Comparison of ENCODE assay signal across 21 cellular contexts in the genomic region with DNA sequence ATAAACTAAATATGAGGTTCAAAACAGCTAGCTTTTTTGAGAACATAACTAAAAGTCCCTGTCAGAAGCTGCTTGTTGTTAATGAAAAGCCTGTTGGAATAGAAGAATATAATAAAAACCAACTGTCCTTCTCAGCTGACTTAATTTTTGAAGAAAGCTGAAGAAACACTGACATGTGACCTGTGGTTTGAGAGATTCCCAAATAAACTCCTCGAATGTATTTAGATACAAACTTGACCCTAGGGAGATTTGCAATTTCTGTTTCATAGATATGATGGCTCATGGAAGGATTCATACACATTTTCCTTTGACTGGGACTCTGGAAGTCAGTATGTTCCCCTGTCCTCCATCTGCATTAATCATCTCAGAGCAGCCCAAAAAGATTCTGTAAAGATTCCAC.
"Had no signal": no experiment of that assay in that cellular context is flagged by ENCODE, and none has a peak within 500 bp of the region (broad histone marks: within the 10 kb centered on the region; RNA-seq: fewer than 3 reads in every experiment).

No MANE protein-coding gene starts in this region.

- H3K4me3 ChIP-seq: body of pancreas, ovary, psoas muscle, right atrium auricular region, skin epidermis, testis, uterus had no signal

- H3K27ac ChIP-seq: body of pancreas, epithelial cell of prostate, ovary, psoas muscle, right atrium auricular region, testis, uterus, VCaP had no signal

- H3K36me3 Mint-ChIP-seq: activated naive CD4-positive, alpha-beta T cell treated with anti-CD3 and anti-CD28 coated beads, Interleukin-2, amount 10 ng/mL, durations not matched to agents 7 days and 5 days; mesothelial cell of epicardium had no signal

- H3K9me3 Mint-ChIP-seq: activated CD4-positive, alpha-beta memory T cell treated with anti-CD3 and anti-CD28 coated beads, Interleukin-2, amount 10 ng/mL, durations not matched to agents 7 days and 5 days; activated CD4-positive, alpha-beta T cell treated with anti-CD3 and anti-CD28 coated beads, Interleukin-2, amount 10 ng/mL, durations not matched to agents 24 days and 14 days had no signal

- H3K27me3 ChIP-seq: body of pancreas, ovary, right atrium auricular region, testis, uterus had no signal

- H3K4me1 Mint-ChIP-seq: activated CD4-positive, alpha-beta T cell treated with anti-CD3 and anti-CD28 coated beads, Interleukin-2, amount 10 ng/mL, durations not matched to agents 24 days and 14 days; activated naive CD4-positive, alpha-beta T cell treated with anti-CD3 and anti-CD28 coated beads, Interleukin-2, amount 10 ng/mL, durations not matched to agents 7 days and 5 days; mesothelial cell of epicardium; stimulated activated memory B cell treated with anti-CD40 and anti-IgM and Interleukin-4, amounts not matched to agents 10 μg/mL and 1 μg/mL and 100 μg/mL, for 72 hours; T-helper 17 cell had no signal

- H3K4me3 Mint-ChIP-seq: activated CD4-positive, alpha-beta memory T cell treated with anti-CD3 and anti-CD28 coated beads, Interleukin-2, amount 10 ng/mL, durations not matched to agents 7 days and 5 days; activated CD4-positive, alpha-beta T cell treated with anti-CD3 and anti-CD28 coated beads, Interleukin-2, amount 10 ng/mL, durations not matched to agents 24 days and 14 days; activated naive CD4-positive, alpha-beta T cell treated with anti-CD3 and anti-CD28 coated beads, Interleukin-2, amount 10 ng/mL, durations not matched to agents 7 days and 5 days; mesothelial cell of epicardium; naive thymus-derived CD8-positive, alpha-beta T cell; stimulated activated memory B cell treated with anti-CD40 and anti-IgM and Interleukin-4, amounts not matched to agents 10 μg/mL and 1 μg/mL and 100 μg/mL, for 72 hours; T-helper 17 cell had no signal

- ATAC-seq: activated CD4-positive, CD25-positive, alpha-beta regulatory T cell treated with anti-CD3 and anti-CD28 coated beads, Interleukin-2, amount 50 U/mL, for 24 hours; body of pancreas; left lobe of liver; naive thymus-derived CD8-positive, alpha-beta T cell; psoas muscle; stimulated activated memory B cell treated with anti-CD40 and anti-IgM and Interleukin-4, amounts not matched to agents 10 μg/mL and 1 μg/mL and 100 μg/mL, for 72 hours; T-helper 17 cell had no signal

- H3K4me1 ChIP-seq: body of pancreas, psoas muscle, testis, uterus had no signal

- H3K36me3 ChIP-seq: ovary, right atrium auricular region, uterus had no signal

- DNase-seq: activated CD4-positive, alpha-beta memory T cell treated with anti-CD3 and anti-CD28 coated beads, Interleukin-2, amount 10 ng/mL, durations not matched to agents 7 days and 5 days; activated CD4-positive, alpha-beta T cell treated with anti-CD3 and anti-CD28 coated beads, Interleukin-2, amount 10 ng/mL, durations not matched to agents 24 days and 14 days; activated effector memory CD4-positive, alpha-beta T cell treated with anti-CD3 and anti-CD28 coated beads, Interleukin-2, amount 50 U/mL, for 16 hours; activated naive CD4-positive, alpha-beta T cell treated with anti-CD3 and anti-CD28 coated beads, Interleukin-2, amount 10 ng/mL, durations not matched to agents 7 days and 5 days; body of pancreas; naive thymus-derived CD8-positive, alpha-beta T cell; ovary; psoas muscle; stimulated activated CD4-positive, alpha-beta T cell treated with anti-CD3 and anti-CD28 coated beads, Interleukin-15, amount 100 ng/mL, for 24 hours; T-helper 17 cell; testis; trophoblast cell; uterus had no signal

- H3K9me3 ChIP-seq: body of pancreas, ovary, testis, uterus had no signal
